20 cellular contexts compared by ENCODE assay signal in genomic region chr20:764255-764654, GRCh38. TPM values are rescaled to one million over a fixed set of nuclear protein-coding genes. Genes with fewer than 3 reads are reported as not detected.
"Had no signal": no experiment of that assay in that cellular context is flagged by ENCODE, and none has a peak within 500 bp of the region (broad histone marks: within the 10 kb centered on the region; RNA-seq: fewer than 3 reads in every experiment).

No MANE protein-coding gene starts in this region.

- ATAC-seq: heart left ventricle; left colon; left ventricle myocardium superior; naive thymus-derived CD4-positive, alpha-beta T cell; sciatic nerve; upper lobe of right lung had no signal

- H3K9me3 Mint-ChIP-seq: naive thymus-derived CD4-positive, alpha-beta T cell; neural crest cell had no signal

- H3K4me1 Mint-ChIP-seq: neural crest cell had no signal

- H3K27ac Mint-ChIP-seq: naive thymus-derived CD4-positive, alpha-beta T cell had no signal

- DNase-seq: cortex of kidney; dorsolateral prefrontal cortex; effector CD8-positive, alpha-beta T cell; foreskin melanocyte; heart left ventricle; hippocampal formation; left colon; left ventricle myocardium superior; mesenchymal stem cell; naive thymus-derived CD4-positive, alpha-beta T cell; spleen; stimulated activated CD4-positive, alpha-beta T cell treated with anti-CD3 and anti-CD28 coated beads, Interleukin-2, amount 100 ng/mL, for 48 hours; stimulated activated naive CD4-positive, alpha-beta T cell treated with Interleukin-2 at 50 U/mL for 16 hours; tibial artery; upper lobe of right lung had no signal

- H3K4me3 Mint-ChIP-seq: naive thymus-derived CD4-positive, alpha-beta T cell; neural crest cell had no signal

- H3K36me3 Mint-ChIP-seq: naive thymus-derived CD4-positive, alpha-beta T cell had no signal

RNA-seq across cellular contexts. Expression of gene SLC52A3, which starts 4.0 kb away (rescaled TPM):
- total RNA-seq: naive thymus-derived CD4-positive, alpha-beta T cell; neural crest cell; osteocyte; pulmonary artery endothelial cell; skeletal muscle tissue had no signal
